In the genomic region with DNA sequence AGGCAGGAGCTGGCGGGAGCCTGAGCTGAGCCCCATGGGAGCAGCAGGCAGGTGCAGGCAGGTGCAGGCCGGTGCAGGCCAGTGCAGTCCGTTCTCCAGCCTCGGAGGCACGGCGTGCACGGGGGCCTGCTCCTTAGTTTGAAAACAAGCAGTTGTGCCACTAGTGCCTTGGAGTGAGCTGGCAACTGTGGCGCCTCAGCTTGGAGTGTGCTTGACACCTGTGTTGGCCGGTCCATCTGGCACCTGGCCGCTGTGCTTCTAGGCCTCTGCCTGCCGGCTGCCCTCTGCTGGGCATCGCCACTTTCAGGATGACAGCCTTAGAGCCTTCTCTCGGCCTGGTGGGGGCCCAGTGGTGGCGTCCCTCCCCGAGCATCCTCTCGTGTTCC, we compare ENCODE assay signal across 11 cellular contexts. TPM values are rescaled to one million over a fixed set of nuclear protein-coding genes. Genes with fewer than 3 reads are reported as not detected.
DNase-seq lines count a peak whose midpoint lies in the region; ATAC-seq and TF ChIP-seq lines count a peak whose summit lies in the region.
"Had no signal": no experiment of that assay in that cellular context is flagged by ENCODE, and none has a peak within 500 bp of the region (broad histone marks: within the 10 kb centered on the region; RNA-seq: fewer than 3 reads in every experiment).

No MANE protein-coding gene starts in this region.

- peaks cover 9% of the 10 kb centered on the region for H3K36me3 Mint-ChIP-seq in glutamatergic neuron (ENCODE audit: unreplicated experiment)
- peaks cover 8% of the 10 kb centered on the region for H3K36me3 Mint-ChIP-seq in CD4-positive, alpha-beta T cell (ENCODE audit: low read depth)

- H3K36me3 ChIP-seq in Panc1 (ENCODE audit: control insufficient read depth, insufficient read depth, low read length): no peaks in the 10 kb centered on the region
- H3K36me3 ChIP-seq in upper lobe of left lung: peaks cover 0 to 6% (median 0%) of the 10 kb centered on the region in 4 donors
- H3K36me3 ChIP-seq in sigmoid colon: peaks cover 0 to 11% (median 0%) of the 10 kb centered on the region in 4 donors

- peaks cover 20% of the 10 kb centered on the region for H3K4me1 Mint-ChIP-seq in glutamatergic neuron (ENCODE audit: low read depth, unreplicated experiment)
- H3K4me1 Mint-ChIP-seq in CD4-positive, alpha-beta T cell (ENCODE audit: low read depth): peaks cover 29% of the 10 kb centered on the region

- BruUV-seq in Panc1 (replicated peaks; lab: Mats Ljungman, UMichigan): no TSS peak

- TF ChIP-seq POLR2A in upper lobe of left lung (IDR thresholded peaks at IDR 0.05) (no peak), sigmoid colon (IDR thresholded peaks at IDR 0.05) (no peak)

- peak overlapping the region; percentile 34 for H3K4me3 Mint-ChIP-seq in glutamatergic neuron (ENCODE audit: unreplicated experiment)
- H3K4me3 Mint-ChIP-seq in CD4-positive, alpha-beta T cell: no peak overlapping the region
- H3K4me3 Mint-ChIP-seq: activated CD8-positive, alpha-beta T cell treated with anti-CD3 and anti-CD28 coated beads for 36 hours; neural crest cell had no signal

- H3K9me3 ChIP-seq in Panc1 (ENCODE audit: control insufficient read depth, insufficient read depth, low read depth, low read length): no peaks in the 10 kb centered on the region
- no peaks in the 10 kb centered on the region for H3K9me3 ChIP-seq in upper lobe of left lung
- H3K9me3 ChIP-seq in CD4-positive, alpha-beta T cell (ENCODE audit: control insufficient read depth, low read length): no peaks in the 10 kb centered on the region
- H3K9me3 ChIP-seq in sigmoid colon: no peaks in the 10 kb centered on the region

- H3K4me1 ChIP-seq in Panc1 (ENCODE audit: control insufficient read depth, insufficient read depth, low read length) (no peaks in the 10 kb centered on the region), upper lobe of left lung (peaks cover 9 to 21% (median 13%) of the 10 kb centered on the region in 4 donors), sigmoid colon (peaks cover 0 to 11% (median 5%) of the 10 kb centered on the region in 4 donors)

- peak; percentile 33 for DNase-seq in NCI-H345 (lab: John Stamatoyannopoulos, UW)
- DNase-seq in NCI-H345 treated with DMSO at 0.1 percent for 48 hours (lab: John Stamatoyannopoulos, UW; ENCODE audit: unreplicated experiment): no peak
- no peak for DNase-seq in Panc1 (ENCODE audit: low read depth, low spot score)
- no peak for DNase-seq in glutamatergic neuron
- DNase-seq in upper lobe of left lung: peak; percentile 77 to 94
- no peak for DNase-seq in CD4-positive, alpha-beta T cell
- DNase-seq in RKO (ENCODE audit: low spot score): no peak
- no peak for DNase-seq in sigmoid colon
- DNase-seq: activated CD8-positive, alpha-beta T cell treated with anti-CD3 and anti-CD28 coated beads for 36 hours had no signal

- peaks cover 10% of the 10 kb centered on the region for H3K9me3 Mint-ChIP-seq in glutamatergic neuron (ENCODE audit: unreplicated experiment)
- H3K9me3 Mint-ChIP-seq in CD4-positive, alpha-beta T cell: no peaks in the 10 kb centered on the region
- H3K9me3 Mint-ChIP-seq: activated CD8-positive, alpha-beta T cell treated with anti-CD3 and anti-CD28 coated beads for 36 hours; neural crest cell had no signal

- TF ChIP-seq EP300 in upper lobe of left lung (IDR thresholded peaks at IDR 0.05) (no peak), sigmoid colon (IDR thresholded peaks at IDR 0.05) (no peak)

- H3K4me3 ChIP-seq in Panc1 (ENCODE audit: low read depth in 2 of 2, low read length in 2 of 2) (no peak overlapping the region), upper lobe of left lung (no peak overlapping the region), sigmoid colon (no peak overlapping the region)
- H3K4me3 ChIP-seq: SK-N-MC had no signal

- H3K27ac Mint-ChIP-seq in glutamatergic neuron (ENCODE audit: unreplicated experiment): no peak overlapping the region
- no peak overlapping the region for H3K27ac Mint-ChIP-seq in CD4-positive, alpha-beta T cell
- H3K27ac Mint-ChIP-seq: activated CD8-positive, alpha-beta T cell treated with anti-CD3 and anti-CD28 coated beads for 36 hours had no signal

- no peaks in the 10 kb centered on the region for H3K27me3 ChIP-seq in Panc1 (ENCODE audit: control insufficient read depth, insufficient read depth, low read length)
- no peaks in the 10 kb centered on the region for H3K27me3 ChIP-seq in upper lobe of left lung
- no peaks in the 10 kb centered on the region for H3K27me3 ChIP-seq in CD4-positive, alpha-beta T cell (ENCODE audit: control insufficient read depth, insufficient read depth, low read length)
- no peaks in the 10 kb centered on the region for H3K27me3 ChIP-seq in sigmoid colon

- H3K27me3 Mint-ChIP-seq in glutamatergic neuron (ENCODE audit: unreplicated experiment): peaks cover 8% of the 10 kb centered on the region
- H3K27me3 Mint-ChIP-seq in CD4-positive, alpha-beta T cell: no peaks in the 10 kb centered on the region
- H3K27me3 Mint-ChIP-seq: activated CD8-positive, alpha-beta T cell treated with anti-CD3 and anti-CD28 coated beads for 36 hours had no signal

- H3K27ac ChIP-seq in Panc1 (ENCODE audit: low read length): no peak overlapping the region
- peak overlapping the region in 1 of 4 donors; percentile 43 for H3K27ac ChIP-seq in upper lobe of left lung
- no peak overlapping the region for H3K27ac ChIP-seq in CD4-positive, alpha-beta T cell (ENCODE audit: low read depth, low read length)
- no peak overlapping the region for H3K27ac ChIP-seq in sigmoid colon
- H3K27ac ChIP-seq: SK-N-MC had no signal

- 70 to 89% methylated on average over 3 to 15 of the region's 16 CpGs for WGBS in upper lobe of left lung, 2 donors
- whole genome bisulfite sequencing in sigmoid colon, 2 donors: 86 to 91% methylated on average over 16 of the region's 16 CpGs

- peak; percentile 86 for ATAC-seq in Panc1
- ATAC-seq in upper lobe of left lung (ENCODE audit: low FRiP score in 2 of 2): peak; percentile 39 to 81
- no peak for ATAC-seq in CD4-positive, alpha-beta T cell (ENCODE audit: poor library complexity)
- ATAC-seq: activated CD8-positive, alpha-beta T cell treated with anti-CD3 and anti-CD28 coated beads for 36 hours had no signal

- POLR2A ChIA-PET in Panc1 (lab: Charles Lee): no interaction called here
- POLR2A ChIA-PET in CD4-positive, alpha-beta T cell (lab: Charles Lee): no interaction called here

- CTCF ChIA-PET in Panc1 (lab: Charles Lee): no interaction called here
- CTCF ChIA-PET in CD4-positive, alpha-beta T cell (lab: Charles Lee): no interaction called here

- in situ Hi-C loops in Panc1 (cut with HindIII; ENCODE audit: low pct_unique_long_range_greater_than_20kb, low sequenced_read_pairs): no loop called here

- intact Hi-C loops in Panc1 (cut with micrococcal nuclease; ENCODE audit: unreplicated experiment) (no loop called here), sigmoid colon (cut with DNase I) (no loop called here)
- intact Hi-C loops in CD4-positive, alpha-beta T cell (cut with DNase I, micrococcal nuclease): no loop called here

- TF ChIP-seq CTCF in Panc1 (IDR thresholded peaks at IDR 0.05) (peak; percentile 53), glutamatergic neuron (IDR thresholded peaks at IDR 0.05; ENCODE audit: partially characterized antibody, unreplicated experiment) (no peak), upper lobe of left lung (IDR thresholded peaks at IDR 0.05) (peak in 4 of 6 experiments; percentile 31 to 65 (median 58)), sigmoid colon (IDR thresholded peaks at IDR 0.05) (no peak)
- no peak for TF ChIP-seq CTCF in CD4-positive, alpha-beta T cell (IDR thresholded peaks at IDR 0.05)

RNA-seq across cellular contexts. Expression of a gene that starts 47.9 kb away (rescaled TPM):
- total RNA-seq in Panc1 (2021; ENCODE audit: unreplicated experiment) (24.3 TPM), glutamatergic neuron (ENCODE audit: unreplicated experiment) (107 TPM), upper lobe of left lung (100 to 1,000 TPM in 1 of 6 donors, 10 to 100 TPM in 5; 17.8 to 124 (median 49.7) TPM), sigmoid colon (10 to 100 TPM; 15.7 to 21.6 (median 17.8) TPM)
- 31.5 TPM for polyA plus RNA-seq in Panc1 (2012; ENCODE audit: insufficient read length)
- total RNA-seq in CD4-positive, alpha-beta T cell: 10 to 100 TPM; 14.1 to 16.9 TPM
- polyA plus RNA-seq in sigmoid colon: 10 to 100 TPM in 1 of 3 donors, 1 to 10 TPM in 2; 3.0 to 14.6 (median 6.7) TPM

Comparison
In these comparisons a context has a peak if more than half of its experiments do, and no peak if none do; other contexts are left out.
1. DNase-seq: peak in NCI-H345 (single experiment) and upper lobe of left lung (2 of 2); none in NCI-H345 treated with DMSO at 0.1 percent for 48 hours (single experiment), Panc1 (single experiment), glutamatergic neuron (single experiment), CD4-positive, alpha-beta T cell (0 of 10), RKO (single experiment) and sigmoid colon (single experiment).
2. CTCF ChIP-seq: peak in Panc1 (single experiment) and upper lobe of left lung (4 of 6); none in glutamatergic neuron (single experiment), CD4-positive, alpha-beta T cell (single experiment) and sigmoid colon (0 of 4).